In genomic region chr3:167787440-167787839, GRCh38 we compare ENCODE assay signal across 16 cellular contexts.
"Had no signal": no experiment of that assay in that cellular context is flagged by ENCODE, and none has a peak within 500 bp of the region (broad histone marks: within the 10 kb centered on the region; RNA-seq: fewer than 3 reads in every experiment).

No MANE protein-coding gene starts in this region.

- H3K27ac ChIP-seq: epithelial cell of prostate, gastrocnemius medialis, heart right ventricle, lower lobe of right lung, ovary, stomach, testis, upper lobe of right lung had no signal

- DNase-seq: activated CD4-positive, alpha-beta T cell treated with anti-CD3 and anti-CD28 coated beads, Interleukin-2, amount 10 ng/mL, durations not matched to agents 7 days and 5 days; activated CD8-positive, alpha-beta memory T cell treated with anti-CD3 and anti-CD28 coated beads, Interleukin-2, amount 50 U/mL, for 48 hours; activated naive CD4-positive, alpha-beta T cell; activated naive CD8-positive, alpha-beta T cell treated with anti-CD3 and anti-CD28 coated beads, Interleukin-2, amount 10 ng/mL, durations not matched to agents 7 days and 5 days; activated T-cell treated with anti-CD3 and anti-CD28 coated beads, Interleukin-2, amount 50 U/mL, for 72 hours; effector memory CD8-positive, alpha-beta T cell; gastrocnemius medialis; heart right ventricle; lower lobe of right lung; midbrain; ovary; stimulated activated CD4-positive, alpha-beta T cell treated with anti-CD3 and anti-CD28 coated beads, Interleukin-1b, Interleukin-23, amount 100 ng/mL, for 48 hours; stomach; testis; upper lobe of right lung had no signal

- H3K27me3 ChIP-seq: gastrocnemius medialis, heart right ventricle, ovary, stomach, testis, upper lobe of right lung had no signal

- H3K4me3 ChIP-seq: gastrocnemius medialis, heart right ventricle, lower lobe of right lung, ovary, stomach, testis, upper lobe of right lung had no signal

- H3K9me3 ChIP-seq: gastrocnemius medialis, heart right ventricle, lower lobe of right lung, ovary, stomach, testis, upper lobe of right lung had no signal

- H3K4me1 ChIP-seq: gastrocnemius medialis, lower lobe of right lung, testis, upper lobe of right lung had no signal

- ATAC-seq: activated T-cell treated with anti-CD3 and anti-CD28 coated beads, Interleukin-2, amount 50 U/mL, for 72 hours; effector memory CD8-positive, alpha-beta T cell; gastrocnemius medialis; lower lobe of right lung; upper lobe of right lung had no signal

- H3K36me3 ChIP-seq: gastrocnemius medialis, heart right ventricle, lower lobe of right lung, ovary, stomach, upper lobe of right lung had no signal
